8 cellular contexts compared by ENCODE assay signal in genomic region chr2:113080134-113080533, GRCh38. TPM values are rescaled to one million over a fixed set of nuclear protein-coding genes. Genes with fewer than 3 reads are reported as not detected.
A peak's percentile ranks its signal among the peaks of the same experiment; 100 is the strongest.
DNase-seq lines count a peak whose midpoint lies in the region; ATAC-seq and TF ChIP-seq lines count a peak whose summit lies in the region.

No MANE protein-coding gene starts in this region.

- TF ChIP-seq CTCF in GM12875 (IDR thresholded peaks at IDR 0.05; ENCODE audit: borderline replicate concordance, insufficient read depth, low read depth, low read length) (peak; percentile 94), LNCAP (IDR thresholded peaks at IDR 0.05) (peak; percentile 72)

- peak; percentile 64 for DNase-seq in activated CD4-positive, CD25-positive, alpha-beta regulatory T cell treated with anti-CD3 and anti-CD28 coated beads, Interleukin-2, amount 50 U/mL, for 72 hours
- peak; percentile 71 for DNase-seq in ecto neural progenitor cell (ENCODE audit: low spot score)
- DNase-seq in myocyte (ENCODE audit: low read depth), result peak; percentile 49

- no peak overlapping the region for H3K4me3 ChIP-seq in GM12875 (ENCODE audit: low read depth, low read length)

- ATAC-seq in GM18520 (IDR thresholded peaks at IDR 0.05; ENCODE audit: unreplicated experiment) (no peak), HG03159 (IDR thresholded peaks at IDR 0.05; ENCODE audit: unreplicated experiment) (no peak), HG02678 (IDR thresholded peaks at IDR 0.05; ENCODE audit: unreplicated experiment) (no peak)

RNA-seq across cellular contexts. Expression of gene IL1F10, which starts 12.4 kb away (rescaled TPM):
- total RNA-seq in myocyte, result not detected in 2 replicates
- polyA plus RNA-seq in myocyte (2012), result not detected

RNA-seq across cellular contexts. Expression of gene IL36RN, which starts 21.1 kb away (rescaled TPM):
- total RNA-seq in myocyte, result not detected in 2 replicates
- not detected for polyA plus RNA-seq in myocyte (2012)

RNA-seq across cellular contexts. Expression of gene IL36B, which starts 27.5 kb away (rescaled TPM):
- total RNA-seq in myocyte, result not detected in 2 replicates
- not detected for polyA plus RNA-seq in myocyte (2012)

RNA-seq across cellular contexts. Expression of gene IL1RN, which starts 47.3 kb away (rescaled TPM):
- not detected in 2 replicates for total RNA-seq in myocyte
- polyA plus RNA-seq in myocyte (2012), result 0.06 TPM
